21 cellular contexts compared by ENCODE assay signal in genomic region chr11:106131998-106132397, GRCh38.
"Had no signal": no experiment of that assay in that cellular context is flagged by ENCODE, and none has a peak within 500 bp of the region (broad histone marks: within the 10 kb centered on the region; RNA-seq: fewer than 3 reads in every experiment).

No MANE protein-coding gene starts in this region.

- ATAC-seq: heart left ventricle; left cardiac atrium; left ventricle myocardium superior; psoas muscle; right lobe of liver; stimulated activated memory B cell treated with anti-CD40 and anti-IgM and Interleukin-4, amounts not matched to agents 10 μg/mL and 1 μg/mL and 100 μg/mL, for 72 hours had no signal

- H3K36me3 ChIP-seq: heart left ventricle, right lobe of liver, tibial artery had no signal

- H3K36me3 Mint-ChIP-seq: naive B cell; stimulated activated memory B cell treated with anti-CD40 and anti-IgM and Interleukin-4, amounts not matched to agents 10 μg/mL and 1 μg/mL and 100 μg/mL, for 72 hours had no signal

- H3K27ac ChIP-seq: dorsolateral prefrontal cortex, heart left ventricle, parathyroid adenoma, psoas muscle, right lobe of liver, tibial artery had no signal

- H3K79me2 ChIP-seq: parathyroid adenoma had no signal

- H3K9me3 Mint-ChIP-seq: naive B cell; nephron; stimulated activated memory B cell treated with anti-CD40 and anti-IgM and Interleukin-4, amounts not matched to agents 10 μg/mL and 1 μg/mL and 100 μg/mL, for 72 hours; stimulated activated naive CD8-positive, alpha-beta T cell treated with anti-CD3 and anti-CD28 coated beads, Interleukin-15, Interleukin-2, amounts not matched to agents 100 ng/mL and 50 ng/mL, for 24 hours had no signal

- H3K4me1 Mint-ChIP-seq: naive B cell; nephron; stimulated activated memory B cell treated with anti-CD40 and anti-IgM and Interleukin-4, amounts not matched to agents 10 μg/mL and 1 μg/mL and 100 μg/mL, for 72 hours had no signal

- DNase-seq: cortex of kidney; dorsolateral prefrontal cortex; effector CD8-positive, alpha-beta T cell; foreskin melanocyte; heart left ventricle; hypothalamus; left cardiac atrium; left ventricle myocardium superior; mesenchymal stem cell; naive B cell; psoas muscle; retina; right lobe of liver; stimulated activated CD4-positive, alpha-beta T cell treated with anti-CD3 and anti-CD28 coated beads, Interleukin-4, amount 100 ng/mL, for 1 hour; stimulated activated CD8-positive, alpha-beta memory T cell treated with anti-CD3 and anti-CD28 coated beads, Interleukin-4, amount 100 ng/mL, for 48 hours; tibial artery had no signal

- H2AFZ ChIP-seq: parathyroid adenoma had no signal

- H3K4me1 ChIP-seq: heart left ventricle, parathyroid adenoma, psoas muscle, right lobe of liver, tibial artery had no signal

- H3K27me3 ChIP-seq: dorsolateral prefrontal cortex, right lobe of liver, tibial artery had no signal

- H3K27ac Mint-ChIP-seq: naive B cell; nephron; stimulated activated memory B cell treated with anti-CD40 and anti-IgM and Interleukin-4, amounts not matched to agents 10 μg/mL and 1 μg/mL and 100 μg/mL, for 72 hours; stimulated activated naive CD8-positive, alpha-beta T cell treated with anti-CD3 and anti-CD28 coated beads, Interleukin-15, Interleukin-2, amounts not matched to agents 100 ng/mL and 50 ng/mL, for 24 hours had no signal

- H3K4me3 ChIP-seq: dorsolateral prefrontal cortex, heart left ventricle, lung, psoas muscle, right lobe of liver, tibial artery had no signal

- H3K9me3 ChIP-seq: heart left ventricle, psoas muscle, right lobe of liver, tibial artery had no signal

- H3K4me3 Mint-ChIP-seq: naive B cell; nephron; stimulated activated memory B cell treated with anti-CD40 and anti-IgM and Interleukin-4, amounts not matched to agents 10 μg/mL and 1 μg/mL and 100 μg/mL, for 72 hours; stimulated activated naive CD8-positive, alpha-beta T cell treated with anti-CD3 and anti-CD28 coated beads, Interleukin-15, Interleukin-2, amounts not matched to agents 100 ng/mL and 50 ng/mL, for 24 hours had no signal
